8 cellular contexts compared by ENCODE assay signal in genomic region chr2:17179145-17179808, GRCh38.
"Had no signal": no experiment of that assay in that cellular context is flagged by ENCODE, and none has a peak within 500 bp of the region (broad histone marks: within the 10 kb centered on the region; RNA-seq: fewer than 3 reads in every experiment).

No MANE protein-coding gene starts in this region.

- H3K4me3 ChIP-seq: GM23248, HAP-1 had no signal

- DNase-seq: GM23248, GOT3, H7, HFFc6 had no signal

- H3K27ac ChIP-seq: GM23248, HL-60 had no signal

- H3K27ac Mint-ChIP-seq: HFFc6, IgD-negative memory B cell had no signal

- H3K4me3 Mint-ChIP-seq: HFFc6, IgD-negative memory B cell had no signal

- H3K9me3 Mint-ChIP-seq: IgD-negative memory B cell had no signal

- H3K9me3 ChIP-seq: HAP-1 had no signal

- H3K4me1 ChIP-seq: HAP-1 had no signal

- H3K9ac ChIP-seq: GM23248 had no signal

- ATAC-seq: HCT116 had no signal

- H3K36me3 ChIP-seq: HAP-1 had no signal

- H2AFZ ChIP-seq: GM23248 had no signal
